In the genomic region with DNA sequence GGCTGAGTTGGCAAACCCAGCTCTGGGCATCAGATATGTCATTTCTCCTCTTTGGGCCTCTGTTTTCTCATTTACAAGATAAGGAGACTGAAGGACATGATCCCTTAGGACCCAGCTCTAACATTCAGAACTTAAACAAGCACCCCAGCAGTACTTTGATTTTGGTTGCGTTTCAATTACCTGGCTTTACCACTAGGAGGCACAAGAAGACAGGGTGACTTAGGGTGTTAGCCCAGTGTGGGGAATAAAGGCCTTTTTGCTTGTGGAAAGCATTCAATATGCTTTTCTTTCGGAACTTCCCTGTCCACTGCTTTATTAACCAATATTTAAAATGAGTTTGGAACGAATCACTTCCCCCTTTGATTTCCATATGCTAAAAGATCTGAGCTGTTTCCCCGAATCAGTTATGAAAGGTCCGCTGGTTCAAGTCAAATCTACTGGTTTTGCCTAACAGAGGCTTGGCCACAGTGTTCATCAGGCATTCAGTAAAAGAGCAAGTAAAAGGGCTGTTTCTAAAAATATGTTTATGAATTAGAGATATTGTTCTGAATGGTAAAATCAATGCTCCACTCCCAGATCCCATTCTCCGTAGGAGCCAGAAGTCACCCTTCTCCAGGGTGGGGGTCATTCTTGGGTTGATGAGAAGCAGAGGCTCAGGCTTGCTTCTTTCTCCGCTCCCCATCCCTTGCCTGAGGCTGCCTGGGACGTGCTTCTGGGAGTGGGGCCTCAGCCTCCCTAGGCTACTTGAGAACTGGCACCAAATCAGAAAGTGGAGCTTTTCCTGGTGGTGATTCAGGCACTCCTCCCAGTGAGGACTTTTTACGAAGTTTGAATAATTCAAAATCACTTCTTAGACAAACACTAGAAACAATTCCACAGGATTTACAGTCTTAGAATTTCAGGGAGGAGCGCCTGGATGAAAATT, we compare ENCODE assay signal across 8 cellular contexts.
DNase-seq lines count a peak whose midpoint lies in the region; ATAC-seq and TF ChIP-seq lines count a peak whose summit lies in the region.

No MANE protein-coding gene starts in this region.

- intact Hi-C loops in mucosa of descending colon (cut with DNase I, micrococcal nuclease) (loop anchor here (2.0 to 5.0 kb wide), 2 partner anchors 106 kb away; partner anchors contain the start of gene MYOF (in 2 of the 2)), thyroid gland (cut with DNase I) (no loop called here)

- TF ChIP-seq POLR2A in erythroblast (IDR thresholded peaks at IDR 0.05; ENCODE audit: low read length), result no peak
- TF ChIP-seq POLR2A in thyroid gland (IDR thresholded peaks at IDR 0.05), result no peak

- H3K4me1 ChIP-seq in mucosa of descending colon (ENCODE audit: low read depth) (no peaks in the 10 kb centered on the region), thyroid gland (peaks cover 9 to 10% of the 10 kb centered on the region in 2 donors)

- DNase-seq in ELR (ENCODE audit: low read depth) (peak; percentile 90), NCI-H345 (lab: John Stamatoyannopoulos, UW) (peak; percentile 64), erythroblast (lab: John Stamatoyannopoulos, UW) (peak; percentile 59 to 76), mucosa of descending colon (peak; percentile 36 to 74 (median 50)), thyroid gland (peak; percentile 71 to 73)
- peak; percentile 36 for DNase-seq in activated CD4-positive, alpha-beta T cell treated with anti-CD3 and anti-CD28 coated beads for 48 hours

- WGBS in thyroid gland, 2 donors, result 22 to 24% methylated on average over 10 of the region's 10 CpGs

- H3K36me3 ChIP-seq in mucosa of descending colon (ENCODE audit: low read depth), result no peaks in the 10 kb centered on the region
- H3K36me3 ChIP-seq in thyroid gland, result peaks cover 33 to 37% of the 10 kb centered on the region in 2 donors

- H3K9me3 ChIP-seq in mucosa of descending colon (no peaks in the 10 kb centered on the region), thyroid gland (no peaks in the 10 kb centered on the region)

- H3K27ac ChIP-seq in thyroid gland, result peak overlapping the region; percentile 64 to 84 (median 79)

- ATAC-seq in HG02642 (IDR thresholded peaks at IDR 0.05; ENCODE audit: poor library complexity, unreplicated experiment), result peak; percentile 69
- ATAC-seq in mucosa of descending colon, result peak; percentile 92
- ATAC-seq in GM18858 (IDR thresholded peaks at IDR 0.05; ENCODE audit: unreplicated experiment), result no peak

- no peaks in the 10 kb centered on the region for H3K27me3 ChIP-seq in thyroid gland

- H3K4me3 ChIP-seq in mucosa of descending colon (no peak overlapping the region), thyroid gland (replicated peaks in 1 of 3) (no peak overlapping the region)

- TF ChIP-seq CTCF in mucosa of descending colon (IDR thresholded peaks at IDR 0.05) (peak; percentile 84), thyroid gland (IDR thresholded peaks at IDR 0.05) (peak; percentile 83 to 99 (median 92))

Comparison
In these comparisons a context has a peak if more than half of its experiments do, and no peak if none do; other contexts are left out.
1. DNase-seq: peak in every context shown above with its lines; median percentile 90 in ELR; 72 in thyroid gland; 68 in erythroblast; 64 in NCI-H345; 50 in mucosa of descending colon; 36 in activated CD4-positive, alpha-beta T cell treated with anti-CD3 and anti-CD28 coated beads for 48 hours.